In the genomic region with DNA sequence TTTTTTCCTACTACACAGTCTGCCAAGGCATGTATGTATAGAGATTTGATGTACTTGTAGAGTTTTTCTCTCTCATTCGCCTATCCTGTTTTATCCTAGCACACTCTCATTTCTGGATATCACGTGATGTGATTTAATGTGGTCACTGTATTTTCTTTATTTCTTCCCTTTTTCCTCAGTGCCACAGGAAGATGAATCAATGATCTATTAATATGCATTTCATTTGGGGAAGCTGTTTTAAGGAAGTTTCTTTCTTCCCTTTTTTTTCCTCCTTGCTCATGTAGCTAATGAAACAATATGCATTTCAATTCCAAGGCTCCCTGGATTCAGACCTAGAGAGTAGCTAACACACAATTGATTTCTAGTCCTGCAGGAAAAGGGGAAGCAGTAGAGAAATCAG, we compare ENCODE assay signal across 29 cellular contexts.
DNase-seq lines count a peak whose midpoint lies in the region; ATAC-seq and TF ChIP-seq lines count a peak whose summit lies in the region.
"Had no signal": no experiment of that assay in that cellular context is flagged by ENCODE, and none has a peak within 500 bp of the region (broad histone marks: within the 10 kb centered on the region; RNA-seq: fewer than 3 reads in every experiment).

No MANE protein-coding gene starts in this region.

- H3K4me3 ChIP-seq in lower lobe of right lung, result no peak overlapping the region
- H3K4me3 ChIP-seq: PC-9, skin epidermis, testis had no signal

- no peak for TF ChIP-seq CTCF in lower lobe of right lung (IDR thresholded peaks at IDR 0.05)

- H3K4me1 ChIP-seq in lower lobe of right lung, result no peaks in the 10 kb centered on the region
- H3K4me1 ChIP-seq: Caco-2, testis had no signal

- H3K36me3 ChIP-seq in lower lobe of right lung, result no peaks in the 10 kb centered on the region

- H3K27me3 ChIP-seq in lower lobe of right lung (ENCODE audit: low read depth), result no peaks in the 10 kb centered on the region
- H3K27me3 ChIP-seq: testis had no signal

- ATAC-seq in lower lobe of right lung, result peak; percentile 33 to 42
- ATAC-seq in HG02840 (IDR thresholded peaks at IDR 0.05; ENCODE audit: low FRiP score, unreplicated experiment), result no peak
- no peak for ATAC-seq in GM21423 (IDR thresholded peaks at IDR 0.05; ENCODE audit: unreplicated experiment)
- ATAC-seq: activated CD8-positive, alpha-beta T cell treated with anti-CD3 and anti-CD28 coated beads, Interleukin-2, amount 10 ng/mL, durations not matched to agents 7 days and 5 days; esophagus mucosa; HCT116; left colon; stimulated activated naive CD8-positive, alpha-beta T cell treated with anti-CD3 and anti-CD28 coated beads, Interleukin-15, Interleukin-2, amounts not matched to agents 100 U/mL and 50 U/mL, for 24 hours; T-cell had no signal

- no peak overlapping the region for H3K27ac ChIP-seq in lower lobe of right lung
- H3K27ac ChIP-seq: PC-9, skin epidermis, testis had no signal

- DNase-seq in Ammon's horn (ENCODE audit: low spot score) (peak; percentile 16), KBM-7 (peak; percentile 33), SKM-1 treated with dmso at 0.1 percent for 144 hours (lab: John Stamatoyannopoulos, UW; ENCODE audit: unreplicated experiment) (peak; percentile 76), lower lobe of right lung (no peak), NCI-H69 (lab: John Stamatoyannopoulos, UW) (no peak), nucleus accumbens (lab: John Stamatoyannopoulos, UW) (no peak)
- DNase-seq: activated CD4-positive, CD25-positive, alpha-beta regulatory T cell treated with anti-CD3 and anti-CD28 coated beads, Interleukin-2, amount 50 U/mL, for 72 hours; activated CD8-positive, alpha-beta T cell treated with anti-CD3 and anti-CD28 coated beads, Interleukin-2, amount 10 ng/mL, durations not matched to agents 7 days and 5 days; activated effector memory CD4-positive, alpha-beta T cell treated with anti-CD3 and anti-CD28 coated beads, Interleukin-2, amount 50 U/mL, for 16 hours; activated naive CD8-positive, alpha-beta T cell treated with anti-CD3 and anti-CD28 coated beads, Interleukin-2, amount 10 ng/mL, durations not matched to agents 7 days and 5 days; Caco-2; endodermal cell; foreskin fibroblast; left colon; naive B cell; NCI-H146; NCI-H2107; NCI-H446 treated with DMSO at 0.1 percent for 48 hours; occipital lobe; PC-9; SHP77; stimulated activated naive CD8-positive, alpha-beta T cell treated with anti-CD3 and anti-CD28 coated beads, Interleukin-15, Interleukin-2, amounts not matched to agents 100 U/mL and 50 U/mL, for 24 hours; T-cell; testis had no signal

- in situ Hi-C loops in KBM-7 (cut with MboI; ENCODE audit: low pct_unique_long_range_greater_than_20kb, low sequenced_read_pairs), result no loop called here

- intact Hi-C loops in lower lobe of right lung (cut with DNase I), result no loop called here

- H3K9me3 ChIP-seq in lower lobe of right lung, result no peaks in the 10 kb centered on the region
- H3K9me3 ChIP-seq: Caco-2, testis had no signal

Comparison
In these comparisons a context has a peak if more than half of its experiments do, and no peak if none do; other contexts are left out.
1. DNase-seq: peak in Ammon's horn (single experiment), KBM-7 (single experiment) and SKM-1 treated with dmso at 0.1 percent for 144 hours (single experiment); none in lower lobe of right lung (single experiment), NCI-H69 (single experiment) and nucleus accumbens (0 of 56).
2. ATAC-seq: peak in lower lobe of right lung (2 of 2); none in HG02840 (single experiment) and GM21423 (single experiment).